10 cellular contexts compared by ENCODE assay signal in the genomic region with DNA sequence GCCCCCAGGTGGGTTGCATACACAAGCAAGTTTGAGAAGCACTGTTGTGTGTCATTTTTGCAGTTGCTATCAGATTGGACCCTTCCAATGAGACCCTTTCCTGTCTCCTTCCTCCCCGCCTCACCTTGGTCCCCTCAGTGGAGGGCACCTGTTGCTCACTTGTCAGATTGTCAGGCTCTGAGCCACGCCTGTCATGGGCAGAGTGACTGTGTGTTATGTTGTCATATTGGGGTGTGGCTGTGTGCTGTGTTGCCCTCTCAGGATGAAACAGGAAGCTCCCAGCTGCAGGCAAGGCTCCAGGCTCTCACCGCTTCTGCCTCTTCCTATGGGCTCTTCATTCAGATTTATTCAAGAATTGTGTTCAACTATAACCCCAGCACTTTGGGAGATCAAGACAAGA.
DNase-seq lines count a peak whose midpoint lies in the region; ATAC-seq and TF ChIP-seq lines count a peak whose summit lies in the region.
"Had no signal": no experiment of that assay in that cellular context is flagged by ENCODE, and none has a peak within 500 bp of the region (broad histone marks: within the 10 kb centered on the region; RNA-seq: fewer than 3 reads in every experiment).

No MANE protein-coding gene starts in this region.

- H3K4me1 ChIP-seq in PC-3 (ENCODE audit: insufficient read depth, low read length): peaks cover 7% of the 10 kb centered on the region
- H3K4me1 ChIP-seq in osteoblast (ENCODE audit: insufficient read depth, low read length): no peaks in the 10 kb centered on the region
- H3K4me1 ChIP-seq in gastroesophageal sphincter: no peaks in the 10 kb centered on the region
- H3K4me1 ChIP-seq in GM23248 (ENCODE audit: insufficient read depth): no peaks in the 10 kb centered on the region

- CTCF ChIA-PET in PC-3 (lab: Charles Lee): no interaction called here

- H2AFZ ChIP-seq in PC-3 (ENCODE audit: low read length) (no peak overlapping the region), osteoblast (ENCODE audit: low read length) (no peak overlapping the region), GM23248 (no peak overlapping the region)

- no peak for TF ChIP-seq EP300 in gastroesophageal sphincter (IDR thresholded peaks at IDR 0.05)

- no peak overlapping the region for H3K4me2 ChIP-seq in PC-3 (ENCODE audit: low read length)
- no peak overlapping the region for H3K4me2 ChIP-seq in osteoblast (ENCODE audit: insufficient read depth, low read length)
- no peak overlapping the region for H3K4me2 ChIP-seq in GM23248 (ENCODE audit: unreplicated experiment)

- intact Hi-C loops in PC-3 (cut with micrococcal nuclease): no loop called here

- in situ Hi-C loops in Caki2 (cut with HindIII; ENCODE audit: low pct_unique_long_range_greater_than_20kb, low sequenced_read_pairs) (no loop called here), GM23248 (cut with MboI) (no loop called here)

- no peak for TF ChIP-seq POLR2A in gastroesophageal sphincter (IDR thresholded peaks at IDR 0.05)

- no peak overlapping the region for H3K9ac ChIP-seq in PC-3 (ENCODE audit: low read length)
- no peak overlapping the region for H3K9ac ChIP-seq in GM23248

- no peak overlapping the region for H3K27ac ChIP-seq in PC-3 (ENCODE audit: low read length)
- H3K27ac ChIP-seq in osteoblast (ENCODE audit: low read depth, low read length): no peak overlapping the region
- no peak overlapping the region for H3K27ac ChIP-seq in gastroesophageal sphincter
- H3K27ac ChIP-seq in GM23248: no peak overlapping the region
- H3K27ac ChIP-seq: cardiac muscle cell had no signal

- WGBS in gastroesophageal sphincter (ENCODE audit: low coverage in 1 of 2), 2 donors: 100% methylated on average over 1 of the region's 3 CpGs
- WGBS in GM23248 (ENCODE audit: low coverage in 1 of 2, low lambda C conversion rate in 2 of 2, missing lambda C conversion rate in 2 of 2), 2 experiments: 92 to 93% methylated on average over 3 of the region's 3 CpGs

- POLR2A ChIA-PET in PC-3 (lab: Charles Lee; ENCODE audit: unreplicated experiment): no interaction called here

- H3K9me2 ChIP-seq in PC-3 (replicated peaks; ENCODE audit: low read length) (no peaks in the 10 kb centered on the region), GM23248 (ENCODE audit: insufficient read depth) (no peaks in the 10 kb centered on the region)

- no peaks in the 10 kb centered on the region for H4K20me1 ChIP-seq in PC-3 (ENCODE audit: low read length)
- peaks cover 20% of the 10 kb centered on the region for H4K20me1 ChIP-seq in osteoblast (ENCODE audit: insufficient read depth, low read length)
- H4K20me1 ChIP-seq in GM23248 (ENCODE audit: insufficient read depth): no peaks in the 10 kb centered on the region

- H3K27me3 ChIP-seq in PC-3 (ENCODE audit: low read length) (no peaks in the 10 kb centered on the region), osteoblast (ENCODE audit: insufficient read depth, low read length) (no peaks in the 10 kb centered on the region), gastroesophageal sphincter (no peaks in the 10 kb centered on the region), GM23248 (replicated peaks; ENCODE audit: insufficient read depth) (no peaks in the 10 kb centered on the region)
- H3K27me3 ChIP-seq: cardiac muscle cell had no signal

- BruUV-seq in PC-3 (replicated peaks; lab: Mats Ljungman, UMichigan): no TSS peak

- ATAC-seq in PC-3: peak; percentile 77
- ATAC-seq in gastroesophageal sphincter: no peak

- H3K4me3 ChIP-seq in PC-3 (ENCODE audit: low read length) (no peak overlapping the region), osteoblast (ENCODE audit: insufficient read depth, low read length) (no peak overlapping the region), gastroesophageal sphincter (no peak overlapping the region), GM23248 (no peak overlapping the region)
- H3K4me3 ChIP-seq: cardiac muscle cell had no signal

- TF ChIP-seq CTCF in PC-3 (conservative IDR thresholded peaks at IDR 0.05; ENCODE audit: low read depth, low read length) (no peak), osteoblast (IDR thresholded peaks at IDR 0.05; ENCODE audit: extremely low read depth, low read depth, low read length) (no peak), gastroesophageal sphincter (IDR thresholded peaks at IDR 0.05) (no peak)

- H3K36me3 ChIP-seq in PC-3 (ENCODE audit: low read depth, low read length): no peaks in the 10 kb centered on the region
- no peaks in the 10 kb centered on the region for H3K36me3 ChIP-seq in osteoblast (ENCODE audit: insufficient read depth, low read length)
- H3K36me3 ChIP-seq in gastroesophageal sphincter: no peaks in the 10 kb centered on the region
- H3K36me3 ChIP-seq in GM23248 (ENCODE audit: low read depth): no peaks in the 10 kb centered on the region
- H3K36me3 ChIP-seq: cardiac muscle cell had no signal

- peak; percentile 71 for DNase-seq in CD1c-positive myeloid dendritic cell (ENCODE audit: extremely low spot score)
- DNase-seq in Caki2 (ENCODE audit: low read depth): peak; percentile 17
- peak; percentile 38 for DNase-seq in PC-3
- peak; percentile 27 for DNase-seq in kidney tubule cell (ENCODE audit: low spot score)
- no peak for DNase-seq in NCI-H526 treated with DMSO at 0.1 percent for 48 hours (lab: John Stamatoyannopoulos, UW)
- DNase-seq in osteoblast (ENCODE audit: insufficient read length, low spot score, missing footprints): no peak
- no peak for DNase-seq in GM23248
- DNase-seq: NCI-H1436 had no signal

- H3F3A ChIP-seq in PC-3 (ENCODE audit: low read length, unreplicated experiment): no peaks in the 10 kb centered on the region
- no peaks in the 10 kb centered on the region for H3F3A ChIP-seq in GM23248 (ENCODE audit: insufficient read depth)

- H3K9me3 ChIP-seq in PC-3 (ENCODE audit: low read length) (no peaks in the 10 kb centered on the region), osteoblast (ENCODE audit: low read depth, low read length) (no peaks in the 10 kb centered on the region), gastroesophageal sphincter (no peaks in the 10 kb centered on the region), GM23248 (ENCODE audit: low read depth) (no peaks in the 10 kb centered on the region)

- H3K79me2 ChIP-seq in PC-3 (ENCODE audit: low read length): no peaks in the 10 kb centered on the region
- H3K79me2 ChIP-seq in osteoblast (ENCODE audit: insufficient read depth, low read length): no peaks in the 10 kb centered on the region
- no peaks in the 10 kb centered on the region for H3K79me2 ChIP-seq in GM23248 (ENCODE audit: insufficient read depth)

Comparison
In these comparisons a context has a peak if more than half of its experiments do, and no peak if none do; other contexts are left out.
1. DNase-seq: peak in CD1c-positive myeloid dendritic cell (single experiment), Caki2 (single experiment), PC-3 (single experiment) and kidney tubule cell (single experiment); none in NCI-H526 treated with DMSO at 0.1 percent for 48 hours (single experiment), osteoblast (single experiment) and GM23248 (single experiment).